14 cellular contexts compared by ENCODE assay signal in the genomic region with DNA sequence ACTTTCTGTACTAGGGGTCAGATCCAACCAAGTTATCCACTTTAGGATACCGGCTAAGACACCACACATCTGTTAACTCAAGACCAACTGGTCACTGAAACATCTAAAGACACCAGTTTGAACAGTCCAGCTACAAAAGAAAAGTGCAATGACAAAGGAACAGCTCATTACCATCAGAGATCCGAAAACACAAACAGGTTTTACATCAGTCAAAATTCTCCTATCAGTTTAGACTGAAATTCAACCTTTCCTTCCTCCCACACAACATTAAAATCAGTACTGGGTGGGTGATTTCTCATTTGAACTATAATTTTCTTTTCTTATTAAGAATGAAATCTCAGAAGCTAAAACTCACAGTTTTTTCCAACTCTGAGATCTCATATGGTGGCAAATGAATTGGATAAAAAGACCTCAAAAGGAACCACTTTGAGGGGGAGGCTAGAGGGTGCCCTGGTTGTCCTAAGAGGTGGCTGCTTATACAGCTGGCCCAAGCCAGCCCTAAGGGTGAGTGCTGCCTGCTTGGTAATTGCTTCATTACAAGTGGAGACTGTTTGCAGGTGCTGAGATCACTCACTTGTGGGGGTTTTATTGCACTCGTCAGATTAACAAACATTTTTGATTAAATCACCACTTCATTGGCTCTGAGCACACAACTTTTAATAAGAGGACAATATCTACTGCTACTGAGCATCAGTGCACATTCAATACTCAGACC.
A peak's percentile ranks its signal among the peaks of the same experiment; 100 is the strongest.
DNase-seq lines count a peak whose midpoint lies in the region; ATAC-seq and TF ChIP-seq lines count a peak whose summit lies in the region.
"Had no signal": no experiment of that assay in that cellular context is flagged by ENCODE, and none has a peak within 500 bp of the region (broad histone marks: within the 10 kb centered on the region; RNA-seq: fewer than 3 reads in every experiment).

No MANE protein-coding gene starts in this region.

- in situ Hi-C loops in GM13976 (cut with MboI; ENCODE audit: low sequenced_read_pairs, unreplicated experiment) = loop anchor here (25.0 kb wide), 1 partner anchor 192 kb away; a partner anchor contains a TSS

- no peak for TF ChIP-seq CTCF in GM13976 (IDR thresholded peaks at IDR 0.05; ENCODE audit: borderline replicate concordance, control extremely low read depth, extremely low read depth, insufficient read depth, missing control alignments)

- no peaks in the 10 kb centered on the region for H3K9me3 Mint-ChIP-seq in activated naive CD8-positive, alpha-beta T cell treated with anti-CD3 and anti-CD28 coated beads, Interleukin-2, amount 50 U/mL, for 24 hours
- H3K9me3 Mint-ChIP-seq: CD8-positive, alpha-beta T cell; central memory CD8-positive, alpha-beta T cell had no signal

- peaks cover 22% of the 10 kb centered on the region for H3K36me3 Mint-ChIP-seq in activated naive CD8-positive, alpha-beta T cell treated with anti-CD3 and anti-CD28 coated beads, Interleukin-2, amount 50 U/mL, for 24 hours (ENCODE audit: low read depth)

- peaks cover 98% of the 10 kb centered on the region for H3K4me1 Mint-ChIP-seq in activated naive CD8-positive, alpha-beta T cell treated with anti-CD3 and anti-CD28 coated beads, Interleukin-2, amount 50 U/mL, for 24 hours

- peak; percentile 69 for ATAC-seq in activated naive CD8-positive, alpha-beta T cell treated with anti-CD3 and anti-CD28 coated beads, Interleukin-2, amount 50 U/mL, for 24 hours
- no peak for ATAC-seq in GM19397 (IDR thresholded peaks at IDR 0.05; ENCODE audit: unreplicated experiment)
- no peak for ATAC-seq in HG02981 (IDR thresholded peaks at IDR 0.05; ENCODE audit: unreplicated experiment)
- ATAC-seq: A549; CD8-positive, alpha-beta T cell; foreskin keratinocyte had no signal

- peak overlapping the region; percentile 93 for H3K27ac Mint-ChIP-seq in activated naive CD8-positive, alpha-beta T cell treated with anti-CD3 and anti-CD28 coated beads, Interleukin-2, amount 50 U/mL, for 24 hours
- H3K27ac Mint-ChIP-seq: CD8-positive, alpha-beta T cell had no signal

- peaks cover 2% of the 10 kb centered on the region for H3K27me3 Mint-ChIP-seq in activated naive CD8-positive, alpha-beta T cell treated with anti-CD3 and anti-CD28 coated beads, Interleukin-2, amount 50 U/mL, for 24 hours
- H3K27me3 Mint-ChIP-seq: central memory CD8-positive, alpha-beta T cell had no signal

- DNase-seq in NCI-H2196 (lab: John Stamatoyannopoulos, UW; ENCODE audit: unreplicated experiment) (peak; percentile 32), NCI-H2196 treated with DMSO at 0.1 percent for 48 hours (lab: John Stamatoyannopoulos, UW; ENCODE audit: unreplicated experiment) (no peak), GM13976 (ENCODE audit: low spot score) (peak; percentile 68), NCI-H748 (lab: John Stamatoyannopoulos, UW; ENCODE audit: unreplicated experiment) (peak; percentile 86), LoVo (ENCODE audit: low spot score) (no peak)
- DNase-seq in activated naive CD8-positive, alpha-beta T cell treated with anti-CD3 and anti-CD28 coated beads, Interleukin-2, amount 50 U/mL, for 24 hours = peak; percentile 37
- DNase-seq: activated CD4-positive, CD25-positive, alpha-beta regulatory T cell treated with anti-CD3 and anti-CD28 coated beads, Interleukin-2, amount 50 U/mL, for 72 hours; CD8-positive, alpha-beta T cell; foreskin keratinocyte; GF-D8 had no signal

- peak overlapping the region; percentile 51 for H3K4me3 Mint-ChIP-seq in activated naive CD8-positive, alpha-beta T cell treated with anti-CD3 and anti-CD28 coated beads, Interleukin-2, amount 50 U/mL, for 24 hours
- H3K4me3 Mint-ChIP-seq: CD8-positive, alpha-beta T cell; central memory CD8-positive, alpha-beta T cell had no signal

Comparison
In these comparisons a context has a peak if more than half of its experiments do, and no peak if none do; other contexts are left out.
1. DNase-seq: peak in NCI-H2196 (single experiment), GM13976 (single experiment), NCI-H748 (single experiment) and activated naive CD8-positive, alpha-beta T cell treated with anti-CD3 and anti-CD28 coated beads, Interleukin-2, amount 50 U/mL, for 24 hours (single experiment); none in NCI-H2196 treated with DMSO at 0.1 percent for 48 hours (single experiment) and LoVo (single experiment).